In genomic region chr15:98160236-98160635, GRCh38 we compare ENCODE assay signal across 9 cellular contexts.
A peak's percentile ranks its signal among the peaks of the same experiment; 100 is the strongest.
DNase-seq lines count a peak whose midpoint lies in the region; ATAC-seq lines count a peak whose summit lies in the region.
"Had no signal": no experiment of that assay in that cellular context is flagged by ENCODE, and none has a peak within 500 bp of the region (broad histone marks: within the 10 kb centered on the region; RNA-seq: fewer than 3 reads in every experiment).

No MANE protein-coding gene starts in this region.

- peak; percentile 77 for DNase-seq in activated naive CD4-positive, alpha-beta T cell treated with anti-CD3 and anti-CD28 coated beads for 36 hours
- DNase-seq in activated naive CD4-positive, alpha-beta T cell (lab: John Stamatoyannopoulos, UW) = no peak
- peak; percentile 92 for DNase-seq in SKM-1 treated with dmso at 0.1 percent for 144 hours (lab: John Stamatoyannopoulos, UW; ENCODE audit: unreplicated experiment)
- DNase-seq in stimulated activated CD8-positive, alpha-beta memory T cell treated with anti-CD3 and anti-CD28 coated beads, Interleukin-4, amount 100 ng/mL, for 48 hours = peak; percentile 47
- DNase-seq in NCI-H524 (lab: John Stamatoyannopoulos, UW) = no peak
- DNase-seq in NCI-H510A treated with DMSO at 0.1 percent for 48 hours (lab: John Stamatoyannopoulos, UW) = no peak
- DNase-seq in OCI-M2 (lab: John Stamatoyannopoulos, UW; ENCODE audit: unreplicated experiment) = no peak
- DNase-seq: amygdala had no signal

- intact Hi-C loops in activated naive CD4-positive, alpha-beta T cell treated with anti-CD3 and anti-CD28 coated beads for 36 hours (cut with micrococcal nuclease) = loop anchor here (1.0 kb wide), 1 partner anchor 200 kb away; the partner anchor contains the start of gene ARRDC4

- no peaks in the 10 kb centered on the region for H3K27me3 Mint-ChIP-seq in activated naive CD4-positive, alpha-beta T cell treated with anti-CD3 and anti-CD28 coated beads for 36 hours (ENCODE audit: low read depth)

- peak; percentile 76 for ATAC-seq in HG03103 (IDR thresholded peaks at IDR 0.05; ENCODE audit: low read depth, unreplicated experiment)

- CTCF ChIA-PET in activated naive CD4-positive, alpha-beta T cell treated with anti-CD3 and anti-CD28 coated beads for 36 hours (lab: Charles Lee) = no interaction called here

- H3K4me1 Mint-ChIP-seq in activated naive CD4-positive, alpha-beta T cell treated with anti-CD3 and anti-CD28 coated beads for 36 hours (ENCODE audit: low read depth) = peaks cover 17% of the 10 kb centered on the region

- no peaks in the 10 kb centered on the region for H3K36me3 Mint-ChIP-seq in activated naive CD4-positive, alpha-beta T cell treated with anti-CD3 and anti-CD28 coated beads for 36 hours (ENCODE audit: low read depth)

- no peak overlapping the region for H3K27ac Mint-ChIP-seq in activated naive CD4-positive, alpha-beta T cell treated with anti-CD3 and anti-CD28 coated beads for 36 hours

- no peak overlapping the region for H3K4me3 Mint-ChIP-seq in activated naive CD4-positive, alpha-beta T cell treated with anti-CD3 and anti-CD28 coated beads for 36 hours

- H3K9me3 Mint-ChIP-seq in activated naive CD4-positive, alpha-beta T cell treated with anti-CD3 and anti-CD28 coated beads for 36 hours = no peaks in the 10 kb centered on the region

Comparison
In these comparisons a context has a peak if more than half of its experiments do, and no peak if none do; other contexts are left out.
1. DNase-seq: peak in activated naive CD4-positive, alpha-beta T cell treated with anti-CD3 and anti-CD28 coated beads for 36 hours (single experiment), SKM-1 treated with dmso at 0.1 percent for 144 hours (single experiment) and stimulated activated CD8-positive, alpha-beta memory T cell treated with anti-CD3 and anti-CD28 coated beads, Interleukin-4, amount 100 ng/mL, for 48 hours (single experiment); none in activated naive CD4-positive, alpha-beta T cell (0 of 4), NCI-H524 (0 of 2), NCI-H510A treated with DMSO at 0.1 percent for 48 hours (single experiment) and OCI-M2 (single experiment).